24 cellular contexts compared by ENCODE assay signal in the genomic region with DNA sequence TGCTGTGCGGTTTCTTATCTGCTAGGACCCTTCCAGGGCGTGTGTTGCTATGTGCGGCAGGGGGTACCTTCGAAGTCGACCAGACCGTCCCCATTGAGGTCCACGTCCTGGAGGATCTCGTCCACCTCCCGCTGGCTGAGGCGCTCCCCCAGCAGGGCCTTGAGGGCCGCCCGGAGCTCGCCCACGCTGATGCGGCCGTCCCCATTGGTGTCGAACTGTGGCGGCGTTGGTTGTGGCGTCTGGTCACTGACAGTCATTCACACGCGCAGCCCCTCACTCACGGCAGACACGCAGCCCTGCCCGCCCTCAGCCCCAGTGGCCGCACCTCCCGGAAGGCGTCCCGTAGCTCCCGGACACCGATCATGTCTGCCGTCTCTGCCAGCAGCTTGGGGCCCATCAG. TPM values are rescaled to one million over a fixed set of nuclear protein-coding genes. Genes with fewer than 3 reads are reported as not detected.
DNase-seq lines count a peak whose midpoint lies in the region; ATAC-seq and TF ChIP-seq lines count a peak whose summit lies in the region.
"Had no signal": no experiment of that assay in that cellular context is flagged by ENCODE, and none has a peak within 500 bp of the region (broad histone marks: within the 10 kb centered on the region; RNA-seq: fewer than 3 reads in every experiment).

No MANE protein-coding gene starts in this region.

- DNase-seq in activated effector memory CD4-positive, alpha-beta T cell treated with anti-CD3 and anti-CD28 coated beads, Interleukin-2, amount 50 U/mL, for 16 hours, result peak; percentile 61
- no peak for DNase-seq in activated effector memory CD4-positive, alpha-beta T cell treated with Interleukin-2 at 50 U/mL for 16 hours
- peak; percentile 67 for DNase-seq in coronary artery (ENCODE audit: low spot score)
- DNase-seq in neuronal stem cell (ENCODE audit: low spot score), result no peak
- no peak for DNase-seq in NCI-H510A (lab: John Stamatoyannopoulos, UW)
- DNase-seq in OCI-M2 (lab: John Stamatoyannopoulos, UW; ENCODE audit: unreplicated experiment), result no peak
- DNase-seq in ureter (ENCODE audit: low spot score), result no peak
- DNase-seq: BE2C; CD4-positive, alpha-beta T cell; CD8-positive, alpha-beta memory T cell; DMS53; DMS79 treated with DMSO at 0.1 percent for 48 hours; GF-D8; GM23248; H9 had no signal

- no peak overlapping the region for H3K27ac ChIP-seq in coronary artery
- no peak overlapping the region for H3K27ac ChIP-seq in neuronal stem cell (replicated peaks; ENCODE audit: low read length)
- H3K27ac ChIP-seq: 22Rv1; BLaER1 treated with 17β-estradiol and CSF1 and Interleukin-3, amounts not matched to agents 10 nM and 100 nM; GM23248 had no signal

- H2BK5ac ChIP-seq in neuronal stem cell (ENCODE audit: low read length), result no peak overlapping the region

- H3K9ac ChIP-seq in neuronal stem cell (ENCODE audit: low read depth, low read length, poor library complexity), result no peak overlapping the region
- H3K9ac ChIP-seq: BLaER1 treated with 17β-estradiol and CSF1 and Interleukin-3, amounts not matched to agents 10 nM and 100 nM; GM23248 had no signal

- H3K9me3 ChIP-seq in neuronal stem cell (replicated peaks in 1 of 2; ENCODE audit: control insufficient read depth in 2 of 2, insufficient read depth in 1 of 2, low read depth in 1 of 2, low read length in 2 of 2), result no peaks in the 10 kb centered on the region
- H3K9me3 ChIP-seq: BE2C; BLaER1 treated with 17β-estradiol and CSF1 and Interleukin-3, amounts not matched to agents 10 nM and 100 nM had no signal

- H4K91ac ChIP-seq in neuronal stem cell (ENCODE audit: low read depth, low read length, poor library complexity), result no peak overlapping the region

- no peak overlapping the region for H2AFZ ChIP-seq in neuronal stem cell (ENCODE audit: low read length)
- H2AFZ ChIP-seq: GM23248 had no signal

- peak overlapping the region; percentile 67 for H2BK15ac ChIP-seq in neuronal stem cell (ENCODE audit: low read length)

- H3K4me1 ChIP-seq in neuronal stem cell (ENCODE audit: control insufficient read depth in 2 of 2, insufficient read depth in 1 of 2, low read depth in 1 of 2, low read length in 2 of 2), result peaks cover 0 to 5% of the 10 kb centered on the region in 2 donors
- H3K4me1 ChIP-seq: BE2C; BLaER1 treated with 17β-estradiol and CSF1 and Interleukin-3, amounts not matched to agents 10 nM and 100 nM had no signal

- H3K4me3 ChIP-seq in coronary artery (no peak overlapping the region), neuronal stem cell (ENCODE audit: low read length in 2 of 2) (no peak overlapping the region)
- H3K4me3 ChIP-seq: BLaER1 treated with 17β-estradiol and CSF1 and Interleukin-3, amounts not matched to agents 10 nM and 100 nM; GM23248 had no signal

- H3K4me2 ChIP-seq in neuronal stem cell (ENCODE audit: insufficient read depth, low read length, poor library complexity, severe bottlenecking), result no peak overlapping the region
- H3K4me2 ChIP-seq: BLaER1 treated with 17β-estradiol and CSF1 and Interleukin-3, amounts not matched to agents 10 nM and 100 nM had no signal

- H2AK5ac ChIP-seq in neuronal stem cell (ENCODE audit: low read depth, low read length), result peak overlapping the region; percentile 97

- no peaks in the 10 kb centered on the region for H3K79me1 ChIP-seq in neuronal stem cell (ENCODE audit: low read depth, low read length)

- ATAC-seq in GM18498 (IDR thresholded peaks at IDR 0.05; ENCODE audit: unreplicated experiment), result no peak
- ATAC-seq: HCT116 had no signal

- no peak overlapping the region for H2BK120ac ChIP-seq in neuronal stem cell (ENCODE audit: low read depth, low read length)

- no CpG with 5 or more reads among the region's 32 CpGs for WGBS in neuronal stem cell (ENCODE audit: extremely low coverage in 2 of 2, insufficient read length in 2 of 2, insufficient replicate concordance in 1 of 2), 2 donors

- no peaks in the 10 kb centered on the region for H3K36me3 ChIP-seq in neuronal stem cell (replicated peaks in 1 of 2; ENCODE audit: control insufficient read depth in 2 of 2, insufficient read depth in 2 of 2, low read length in 2 of 2)
- H3K36me3 ChIP-seq: BE2C; BLaER1 treated with 17β-estradiol and CSF1 and Interleukin-3, amounts not matched to agents 10 nM and 100 nM had no signal

- TF ChIP-seq CTCF in coronary artery (IDR thresholded peaks at IDR 0.05), result no peak

- H4K8ac ChIP-seq in neuronal stem cell (ENCODE audit: low read depth, low read length), result peak overlapping the region; percentile 17

- peak overlapping the region; percentile 22 for H2BK12ac ChIP-seq in neuronal stem cell (ENCODE audit: low read length)

- peak overlapping the region; percentile 53 for H3K4ac ChIP-seq in neuronal stem cell (ENCODE audit: low read length)

- peak overlapping the region; percentile 38 for H3K14ac ChIP-seq in neuronal stem cell (ENCODE audit: low read length)

- peak overlapping the region; percentile 48 for H3K18ac ChIP-seq in neuronal stem cell (ENCODE audit: low read length)

- H3K27me3 ChIP-seq in neuronal stem cell (ENCODE audit: control insufficient read depth in 3 of 3, insufficient read depth in 3 of 3, low read depth in 1 of 3, low read length in 3 of 3), result peaks cover 0 to 31% (median 0%) of the 10 kb centered on the region in 3 experiments
- H3K27me3 ChIP-seq: BE2C; BLaER1 treated with 17β-estradiol and CSF1 and Interleukin-3, amounts not matched to agents 10 nM and 100 nM had no signal

- peak overlapping the region; percentile 73 for H3K23ac ChIP-seq in neuronal stem cell (ENCODE audit: low read depth, low read length, poor library complexity)

RNA-seq across cellular contexts. Expression of a gene that starts 3.5 kb away (rescaled TPM):
- not detected for polyA plus RNA-seq in neuronal stem cell (2013, experiment 1 of 2)
- polyA plus RNA-seq in neuronal stem cell (2013, experiment 2 of 2), result not detected
- total RNA-seq in ureter, result not detected
- total RNA-seq: CD4-positive, alpha-beta T cell; CD8-positive, alpha-beta memory T cell; Daoy; G401; GM23248; H1; H9 had no signal
- polyA plus RNA-seq: AG04450; CD14-positive monocyte; CD8-positive, alpha-beta memory T cell; GM23248; H1 had no signal

RNA-seq across cellular contexts. Expression of a gene that starts 11.8 kb away (rescaled TPM):
- 32.9 TPM for polyA plus RNA-seq in neuronal stem cell (2013, experiment 1 of 2)
- polyA plus RNA-seq in neuronal stem cell (2013, experiment 2 of 2), result 30.1 TPM
- 40.5 TPM for total RNA-seq in ureter

RNA-seq across cellular contexts. Expression of a gene that starts 14.6 kb away (rescaled TPM):
- 54.3 TPM for polyA plus RNA-seq in neuronal stem cell (2013, experiment 1 of 2)
- polyA plus RNA-seq in neuronal stem cell (2013, experiment 2 of 2), result 53.2 TPM
- 41.2 TPM for total RNA-seq in ureter

RNA-seq across cellular contexts. Expression of a gene that starts 36.9 kb away (rescaled TPM):
- polyA plus RNA-seq in neuronal stem cell (2013, experiment 1 of 2), result 39.8 TPM
- polyA plus RNA-seq in neuronal stem cell (2013, experiment 2 of 2), result 38.5 TPM
- total RNA-seq in ureter, result 46.8 TPM

RNA-seq across cellular contexts. Expression of a gene that starts 50.7 kb away (rescaled TPM):
- polyA plus RNA-seq in neuronal stem cell (2013, experiment 1 of 2), result 76.5 TPM
- 73.2 TPM for polyA plus RNA-seq in neuronal stem cell (2013, experiment 2 of 2)
- 134 TPM for total RNA-seq in ureter

Comparison
In these comparisons a context has a peak if more than half of its experiments do, and no peak if none do; other contexts are left out.
1. DNase-seq: peak in activated effector memory CD4-positive, alpha-beta T cell treated with anti-CD3 and anti-CD28 coated beads, Interleukin-2, amount 50 U/mL, for 16 hours (single experiment) and coronary artery (single experiment); none in activated effector memory CD4-positive, alpha-beta T cell treated with Interleukin-2 at 50 U/mL for 16 hours (single experiment), neuronal stem cell (single experiment), NCI-H510A (single experiment), OCI-M2 (single experiment) and ureter (single experiment).